ENCODE assay signal across 24 cellular contexts in the genomic region with DNA sequence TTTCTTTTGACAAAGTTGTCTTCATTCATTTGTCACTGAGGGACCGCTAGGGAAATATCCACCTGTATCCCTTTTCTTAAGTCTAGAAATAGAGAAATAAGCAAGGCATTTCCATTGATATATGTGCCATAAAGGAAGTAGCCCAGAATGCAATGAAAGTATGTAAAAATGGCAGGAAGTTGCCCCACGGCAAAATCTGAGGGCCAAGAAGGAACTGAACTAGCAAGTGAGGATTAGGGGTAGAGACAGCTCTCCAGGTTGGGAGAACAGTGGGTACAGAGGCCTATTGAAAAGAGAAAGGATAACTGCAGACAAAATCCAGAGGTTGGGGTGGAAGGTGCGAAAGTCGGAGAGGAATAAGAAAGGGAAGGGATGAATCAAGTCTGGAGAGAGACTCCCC.
"Had no signal": no experiment of that assay in that cellular context is flagged by ENCODE, and none has a peak within 500 bp of the region (broad histone marks: within the 10 kb centered on the region; RNA-seq: fewer than 3 reads in every experiment).

No MANE protein-coding gene starts in this region.

- H3K27me3 ChIP-seq: gastrocnemius medialis, heart left ventricle, right atrium auricular region, tibial nerve, vagina had no signal

- ATAC-seq: activated T-cell treated with anti-CD3 and anti-CD28 coated beads, Interleukin-2, amount 50 U/mL, for 72 hours; esophagus mucosa; gastrocnemius medialis; heart left ventricle; stimulated activated naive CD8-positive, alpha-beta T cell treated with anti-CD3 and anti-CD28 coated beads, Interleukin-15, Interleukin-2, amounts not matched to agents 100 U/mL and 50 U/mL, for 24 hours had no signal

- H3K4me3 ChIP-seq: gastrocnemius medialis, heart left ventricle, left ventricle myocardium inferior, prostate gland, right atrium auricular region, tibial nerve, vagina had no signal

- H3K36me3 ChIP-seq: gastrocnemius medialis, heart left ventricle, left ventricle myocardium inferior, prostate gland, right atrium auricular region, vagina, WERI-Rb-1 had no signal

- H3K4me3 Mint-ChIP-seq: activated T-cell treated with anti-CD3 and anti-CD28 coated beads, Interleukin-2, amount 50 U/mL, for 72 hours had no signal

- H3K9me3 ChIP-seq: gastrocnemius medialis, heart left ventricle, left ventricle myocardium inferior, prostate gland, right atrium auricular region, tibial nerve, vagina had no signal

- H3K27ac Mint-ChIP-seq: activated T-cell treated with anti-CD3 and anti-CD28 coated beads, Interleukin-2, amount 50 U/mL, for 72 hours had no signal

- H3K4me1 ChIP-seq: gastrocnemius medialis, heart left ventricle, left ventricle myocardium inferior, prostate gland, right atrium auricular region, tibial nerve, vagina had no signal

- DNase-seq: activated CD4-positive, alpha-beta T cell treated with anti-CD3 and anti-CD28 coated beads for 1 hour; activated CD8-positive, alpha-beta memory T cell treated with anti-CD3 and anti-CD28 coated beads for 24 hours; activated CD8-positive, alpha-beta memory T cell treated with anti-CD3 and anti-CD28 coated beads, Interleukin-2, amount 50 U/mL, for 48 hours; activated effector memory CD4-positive, alpha-beta T cell treated with anti-CD3 and anti-CD28 coated beads, Interleukin-2, amount 50 U/mL, for 16 hours; activated naive CD4-positive, alpha-beta T cell treated with anti-CD3 and anti-CD28 coated beads, Interleukin-2, amount 50 U/mL, for 16 hours; activated T-cell treated with anti-CD3 and anti-CD28 coated beads, Interleukin-2, amount 50 U/mL, for 72 hours; cerebellar nuclear complex; cortex of kidney; effector CD4-positive, alpha-beta T cell; gastrocnemius medialis; heart left ventricle; left ventricle myocardium inferior; mammary epithelial cell; stimulated activated CD4-positive, alpha-beta T cell treated with anti-CD3 and anti-CD28 coated beads, Interleukin-12 subunit alpha, Interleukin-12 subunit beta, amount 100 ng/mL, for 4 hours; stimulated activated CD4-positive, alpha-beta T cell treated with anti-CD3 and anti-CD28 coated beads, Interleukin-1b, Interleukin-23, amount 100 ng/mL, for 48 hours; stimulated activated CD8-positive, alpha-beta memory T cell treated with anti-CD3 and anti-CD28 coated beads, Interleukin-4, amount 100 ng/mL, for 48 hours; stimulated activated naive CD8-positive, alpha-beta T cell treated with anti-CD3 and anti-CD28 coated beads, Interleukin-15, Interleukin-2, amounts not matched to agents 100 U/mL and 50 U/mL, for 24 hours; substantia nigra; WERI-Rb-1 had no signal

- H3K27ac ChIP-seq: gastrocnemius medialis, heart left ventricle, left ventricle myocardium inferior, prostate gland, right atrium auricular region, tibial nerve, vagina, WERI-Rb-1 had no signal
